19 cellular contexts compared by ENCODE assay signal in the genomic region with DNA sequence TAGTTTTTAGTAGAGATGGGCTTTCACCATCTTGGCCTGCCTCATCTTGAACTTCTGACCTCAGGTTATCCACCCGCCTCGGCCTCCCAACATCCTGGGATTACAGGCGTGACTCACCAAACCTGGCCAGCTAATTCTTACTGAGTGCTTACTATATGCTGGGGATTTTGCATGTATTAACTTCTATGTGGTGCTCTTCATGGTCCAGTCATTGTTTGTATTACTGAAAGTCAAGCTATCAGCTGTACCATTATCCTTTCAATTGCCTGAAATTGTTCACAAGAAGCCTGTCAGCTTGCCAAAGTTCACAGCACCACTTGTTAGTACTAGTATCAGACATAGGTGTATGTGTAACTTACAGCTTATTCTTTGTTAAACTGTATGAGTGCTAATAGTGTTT.
A peak's percentile ranks its signal among the peaks of the same experiment; 100 is the strongest.
DNase-seq lines count a peak whose midpoint lies in the region; ATAC-seq and TF ChIP-seq lines count a peak whose summit lies in the region.
"Had no signal": no experiment of that assay in that cellular context is flagged by ENCODE, and none has a peak within 500 bp of the region (broad histone marks: within the 10 kb centered on the region; RNA-seq: fewer than 3 reads in every experiment).

No MANE protein-coding gene starts in this region.

- H3K4me3 ChIP-seq in PC-3 (ENCODE audit: low read length) (no peak overlapping the region), brain microvascular endothelial cell (ENCODE audit: low read depth, low read length) (no peak overlapping the region)
- H3K4me3 ChIP-seq in effector memory CD4-positive, alpha-beta T cell (ENCODE audit: insufficient read depth, low read depth, low read length, poor library complexity, severe bottlenecking): no peak overlapping the region
- H3K4me3 ChIP-seq: BLaER1 treated with 17β-estradiol and CSF1 and Interleukin-3, amounts not matched to agents 10 nM and 100 nM; GM23248; SJSA1 had no signal

- no peak for TF ChIP-seq CTCF in PC-3 (conservative IDR thresholded peaks at IDR 0.05; ENCODE audit: low read depth, low read length)
- TF ChIP-seq CTCF in foreskin keratinocyte (conservative IDR thresholded peaks at IDR 0.05): no peak
- TF ChIP-seq CTCF in brain microvascular endothelial cell (IDR thresholded peaks at IDR 0.05; ENCODE audit: low read depth, low read length, missing control alignments): no peak

- H3K36me3 ChIP-seq in PC-3 (ENCODE audit: low read depth, low read length) (no peaks in the 10 kb centered on the region), brain microvascular endothelial cell (replicated peaks) (no peaks in the 10 kb centered on the region)
- H3K36me3 ChIP-seq in effector memory CD4-positive, alpha-beta T cell (ENCODE audit: control insufficient read depth, insufficient read depth, low read length): no peaks in the 10 kb centered on the region
- H3K36me3 ChIP-seq: BLaER1 treated with 17β-estradiol and CSF1 and Interleukin-3, amounts not matched to agents 10 nM and 100 nM; SJSA1 had no signal

- POLR2A ChIA-PET in PC-3 (lab: Charles Lee; ENCODE audit: unreplicated experiment): no interaction called here

- H4K20me1 ChIP-seq in PC-3 (ENCODE audit: low read length): no peaks in the 10 kb centered on the region
- H4K20me1 ChIP-seq: BLaER1 treated with 17β-estradiol and CSF1 and Interleukin-3, amounts not matched to agents 10 nM and 100 nM had no signal

- H3K9me2 ChIP-seq in PC-3 (replicated peaks; ENCODE audit: low read length): no peaks in the 10 kb centered on the region

- H3K27me3 ChIP-seq in PC-3 (ENCODE audit: low read length): no peaks in the 10 kb centered on the region
- H3K27me3 ChIP-seq in foreskin keratinocyte: no peaks in the 10 kb centered on the region
- no peaks in the 10 kb centered on the region for H3K27me3 ChIP-seq in brain microvascular endothelial cell (replicated peaks)
- H3K27me3 ChIP-seq in effector memory CD4-positive, alpha-beta T cell (replicated peaks; ENCODE audit: control insufficient read depth, insufficient read depth, low read length, poor library complexity, severe bottlenecking): no peaks in the 10 kb centered on the region
- H3K27me3 ChIP-seq: BLaER1 treated with 17β-estradiol and CSF1 and Interleukin-3, amounts not matched to agents 10 nM and 100 nM; SJSA1 had no signal

- H3K9me3 ChIP-seq in PC-3 (ENCODE audit: low read length): no peaks in the 10 kb centered on the region
- H3K9me3 ChIP-seq in effector memory CD4-positive, alpha-beta T cell (ENCODE audit: control insufficient read depth, low read length): no peaks in the 10 kb centered on the region
- H3K9me3 ChIP-seq: BLaER1 treated with 17β-estradiol and CSF1 and Interleukin-3, amounts not matched to agents 10 nM and 100 nM; SJSA1 had no signal

- H3K4me1 ChIP-seq in PC-3 (ENCODE audit: insufficient read depth, low read length) (peaks cover 4% of the 10 kb centered on the region; the same call in 1 of the 2 replicates), foreskin keratinocyte (no peaks in the 10 kb centered on the region)
- no peaks in the 10 kb centered on the region for H3K4me1 ChIP-seq in effector memory CD4-positive, alpha-beta T cell (ENCODE audit: control insufficient read depth, insufficient read depth, low read length, poor library complexity, severe bottlenecking)
- H3K4me1 ChIP-seq: BLaER1 treated with 17β-estradiol and CSF1 and Interleukin-3, amounts not matched to agents 10 nM and 100 nM; SJSA1 had no signal

- H3F3A ChIP-seq in PC-3 (ENCODE audit: low read length, unreplicated experiment): no peaks in the 10 kb centered on the region

- ATAC-seq in PC-3 (peak; percentile 24; the same call in 1 of the 2 replicates), foreskin keratinocyte (peak; percentile 62)
- ATAC-seq: HepG2 had no signal

- peak; percentile 4 for DNase-seq in NCI-H1092 treated with DMSO at 0.1 percent for 48 hours (lab: John Stamatoyannopoulos, UW)
- DNase-seq in NCI-H1092 (lab: John Stamatoyannopoulos, UW): no peak
- DNase-seq in ELR (ENCODE audit: low read depth): peak; percentile 64
- peak; percentile 45 for DNase-seq in PC-3
- peak; percentile 54 to 66 for DNase-seq in foreskin keratinocyte
- no peak for DNase-seq in brain microvascular endothelial cell
- DNase-seq in effector memory CD4-positive, alpha-beta T cell: no peak
- DNase-seq in substantia nigra (lab: John Stamatoyannopoulos, UW): no peak
- DNase-seq: GM23248, MM.1S, NCI-H1436, NCI-H2081 treated with DMSO at 0.1 percent for 48 hours, NCI-H82, RPMI8226 had no signal

- H3K9ac ChIP-seq in PC-3 (ENCODE audit: low read length): no peak overlapping the region
- H3K9ac ChIP-seq: BLaER1 treated with 17β-estradiol and CSF1 and Interleukin-3, amounts not matched to agents 10 nM and 100 nM; GM23248; KMS-11 had no signal

- no peaks in the 10 kb centered on the region for H3K79me2 ChIP-seq in PC-3 (ENCODE audit: low read length)

- CTCF ChIA-PET in PC-3 (lab: Charles Lee): no interaction called here

- no peak overlapping the region for H3K27ac ChIP-seq in PC-3 (ENCODE audit: low read length)
- no peak overlapping the region for H3K27ac ChIP-seq in foreskin keratinocyte
- H3K27ac ChIP-seq in brain microvascular endothelial cell: no peak overlapping the region
- no peak overlapping the region for H3K27ac ChIP-seq in effector memory CD4-positive, alpha-beta T cell (ENCODE audit: insufficient read depth, low read length, poor library complexity, severe bottlenecking)
- no peak overlapping the region for H3K27ac ChIP-seq in substantia nigra (ENCODE audit: low read depth, low read length, poor library complexity, severe bottlenecking)
- H3K27ac ChIP-seq: 22Rv1; BLaER1 treated with 17β-estradiol and CSF1 and Interleukin-3, amounts not matched to agents 10 nM and 100 nM; GM23248; KMS-11; SJSA1 had no signal

- H3K4me2 ChIP-seq in PC-3 (ENCODE audit: low read length): no peak overlapping the region
- H3K4me2 ChIP-seq: BLaER1 treated with 17β-estradiol and CSF1 and Interleukin-3, amounts not matched to agents 10 nM and 100 nM; KMS-11 had no signal

- BruUV-seq in PC-3 (replicated peaks; lab: Mats Ljungman, UMichigan): no TSS peak

- intact Hi-C loops in PC-3 (cut with micrococcal nuclease): no loop called here

- in situ Hi-C loops in brain microvascular endothelial cell (cut with HindIII; ENCODE audit: low pct_ligation_motif_present, low sequenced_read_pairs): no loop called here

- no peak overlapping the region for H2AFZ ChIP-seq in PC-3 (ENCODE audit: low read length)
- H2AFZ ChIP-seq: GM23248 had no signal

Comparison
In these comparisons a context has a peak if more than half of its experiments do, and no peak if none do; other contexts are left out.
1. DNase-seq: peak in NCI-H1092 treated with DMSO at 0.1 percent for 48 hours (single experiment), ELR (single experiment), PC-3 (single experiment) and foreskin keratinocyte (2 of 2); none in NCI-H1092 (single experiment), brain microvascular endothelial cell (single experiment), effector memory CD4-positive, alpha-beta T cell (0 of 3) and substantia nigra (0 of 49).